Comparison of ENCODE assay signal across 1 cellular context in genomic region chr14:91242635-91243034, GRCh38.
TF ChIP-seq lines count a peak whose summit lies in the region.

No MANE protein-coding gene starts in this region.

TF ChIP-seq in HepG2, 621 proteins besides CTCF, POLR2A, EP300 and RAD21:
- no peak for TF ChIP-seq RERE (CRISPR knock-in tag; IDR thresholded peaks at IDR 0.05; ENCODE audit: low read depth)
- no peak for TF ChIP-seq HOXA9 (CRISPR knock-in tag; IDR thresholded peaks at IDR 0.05; ENCODE audit: borderline replicate concordance)
- TF ChIP-seq ZNF569 (CRISPR knock-in tag; IDR thresholded peaks at IDR 0.05; ENCODE audit: borderline replicate concordance): no peak
- no peak for TF ChIP-seq ZNF83 (CRISPR knock-in tag; IDR thresholded peaks at IDR 0.05; ENCODE audit: borderline replicate concordance)
- no peak for TF ChIP-seq MTA3 (CRISPR knock-in tag; IDR thresholded peaks at IDR 0.05)
- TF ChIP-seq HOXA7 (CRISPR knock-in tag; IDR thresholded peaks at IDR 0.05): no peak
